ENCODE assay signal across 1 cellular context in the genomic region with DNA sequence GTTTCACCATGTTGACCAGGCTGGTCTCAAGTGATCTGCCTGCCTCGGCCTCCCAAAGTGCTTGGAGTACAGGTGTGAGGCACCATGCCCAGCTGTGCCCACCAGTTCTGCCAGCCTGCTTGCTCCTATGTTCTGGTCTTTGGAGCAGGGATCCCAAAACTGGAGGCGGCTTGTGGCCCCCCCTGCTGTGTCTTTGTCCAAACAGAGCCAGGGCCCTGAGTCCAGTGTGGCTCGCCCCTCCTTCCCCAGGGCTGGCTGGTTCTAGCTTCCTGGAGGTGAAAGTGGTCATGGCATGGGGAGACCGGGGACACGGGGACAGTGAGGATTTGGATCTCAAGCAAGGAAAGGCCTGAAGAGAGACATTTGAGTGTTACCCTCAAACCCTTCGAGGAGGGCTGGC.
TF ChIP-seq lines count a peak whose summit lies in the region.

No MANE protein-coding gene starts in this region.

TF ChIP-seq in HepG2, 621 proteins besides CTCF, POLR2A, EP300 and RAD21:
- no peak for TF ChIP-seq CHD4 (IDR thresholded peaks at IDR 0.05; ENCODE audit: borderline replicate concordance, low read length)
- TF ChIP-seq KDM5B (CRISPR knock-in tag; IDR thresholded peaks at IDR 0.05; ENCODE audit: borderline replicate concordance), result 0 out of 2 replicates have a peak, but pooled peaks have one; percentile 8
